In the genomic region with DNA sequence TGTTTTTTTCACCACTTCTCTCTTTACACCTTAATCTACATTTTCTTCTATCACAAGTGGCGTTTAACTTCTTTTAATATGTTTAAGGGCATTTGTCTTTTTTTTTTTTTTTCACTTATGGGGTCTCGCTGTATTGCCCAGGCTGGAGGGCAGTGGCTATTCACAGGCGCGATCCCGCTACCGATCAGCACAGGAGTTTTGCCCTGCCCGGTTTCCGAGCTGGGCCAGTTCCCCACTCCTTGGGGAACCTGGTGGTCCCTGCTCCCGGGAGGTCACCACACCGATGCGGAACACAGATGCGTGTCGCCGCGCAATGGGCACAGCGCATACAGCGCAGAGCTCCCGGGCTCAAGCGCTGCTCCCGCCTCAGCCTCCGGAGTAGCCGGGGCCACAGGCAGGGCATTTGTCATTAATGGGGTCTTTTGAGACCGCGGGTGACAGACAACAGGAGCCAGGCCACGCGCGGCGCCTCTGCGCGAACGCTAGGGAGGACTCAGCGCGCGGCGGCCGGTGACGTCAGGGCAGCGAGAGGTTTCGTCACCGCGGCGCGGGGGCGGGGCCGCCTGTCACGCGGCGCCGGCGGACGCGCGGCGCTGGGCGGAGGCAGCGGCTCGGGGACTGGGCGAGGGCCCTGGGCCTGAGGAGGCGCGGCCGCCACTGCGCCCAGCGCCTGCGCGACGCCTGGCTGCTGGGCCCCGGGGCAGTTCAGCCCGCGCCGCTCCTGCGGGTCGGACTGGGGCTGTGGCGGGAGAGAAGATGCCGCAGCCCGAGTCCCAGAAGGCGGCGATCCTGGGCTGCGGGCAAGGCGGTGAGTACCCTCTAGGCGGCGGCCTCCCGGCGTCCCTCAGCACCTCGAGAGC, we compare ENCODE assay signal across 8 cellular contexts. TPM values are rescaled to one million over a fixed set of nuclear protein-coding genes. Genes with fewer than 3 reads are reported as not detected.
DNase-seq lines count a peak whose midpoint lies in the region; ATAC-seq and TF ChIP-seq lines count a peak whose summit lies in the region.

A gene (plus strand): TSS at position 598 of the 860 bp plus-strand sequence. CDS start 68,554 bp downstream, outside the sequence.

- peak within 1 kb of the TSS; percentile 74 to 97 for H3K27ac ChIP-seq in lung (ENCODE audit: low read depth in 1 of 2, low read length in 1 of 2)

- TF ChIP-seq CTCF in BJ (IDR thresholded peaks at IDR 0.05; ENCODE audit: insufficient read depth, low read depth, low read length) (no peak), lung (IDR thresholded peaks at IDR 0.05; ENCODE audit: control extremely low read depth, extremely low read depth) (no peak)

- H3K36me3 Mint-ChIP-seq in activated CD8-positive, alpha-beta T cell treated with anti-CD3 and anti-CD28 coated beads, Interleukin-2, amount 10 ng/mL, durations not matched to agents 7 days and 5 days (ENCODE audit: low read depth) = peaks cover 26% of the 10 kb centered on the region

- H3K27me3 ChIP-seq in BJ (ENCODE audit: control insufficient read depth, insufficient read depth, low read length) (no peaks in the 10 kb centered on the region), lung (ENCODE audit: control insufficient read depth, insufficient read depth) (no peaks in the 10 kb centered on the region)

- H3K9me3 ChIP-seq in lung (ENCODE audit: control insufficient read depth in 2 of 2, insufficient read depth in 1 of 2, low read length in 1 of 2) = no peaks in the 10 kb centered on the region

- peaks cover 3 to 11% of the 10 kb centered on the region in 2 donors for H3K4me1 ChIP-seq in lung (ENCODE audit: control insufficient read depth in 2 of 2, insufficient read depth in 2 of 2, low read length in 2 of 2)

- ATAC-seq in GM19043 (IDR thresholded peaks at IDR 0.05; ENCODE audit: low read depth, unreplicated experiment) (peak; percentile 96), HG03354 (IDR thresholded peaks at IDR 0.05; ENCODE audit: poor library complexity, severe bottlenecking, unreplicated experiment) (peak; percentile 97), lung (ENCODE audit: insufficient read depth, low FRiP score) (peak; percentile 98)
- ATAC-seq in activated CD8-positive, alpha-beta T cell treated with anti-CD3 and anti-CD28 coated beads, Interleukin-2, amount 10 ng/mL, durations not matched to agents 7 days and 5 days = peak; percentile 95

- POLR2A ChIA-PET in BJ (lab: Charles Lee) = no interaction called here
- POLR2A ChIA-PET in activated CD8-positive, alpha-beta T cell treated with anti-CD3 and anti-CD28 coated beads, Interleukin-2, amount 10 ng/mL, durations not matched to agents 7 days and 5 days (lab: Charles Lee) = no interaction called here

- WGBS in lung, 2 donors = 4 to 9% methylated on average over 36 to 84 of the region's 84 CpGs

- peaks cover 3% of the 10 kb centered on the region for H3K36me3 ChIP-seq in BJ (ENCODE audit: control insufficient read depth, insufficient read depth, low read length)
- H3K36me3 ChIP-seq in lung (ENCODE audit: control insufficient read depth in 2 of 2, insufficient read depth in 2 of 2, low read length in 2 of 2) = peaks cover 0 to 2% of the 10 kb centered on the region in 2 donors

- H3K9me3 Mint-ChIP-seq in activated CD8-positive, alpha-beta T cell treated with anti-CD3 and anti-CD28 coated beads, Interleukin-2, amount 10 ng/mL, durations not matched to agents 7 days and 5 days (ENCODE audit: insufficient read depth) = no peaks in the 10 kb centered on the region

- H3K4me1 Mint-ChIP-seq in activated CD8-positive, alpha-beta T cell treated with anti-CD3 and anti-CD28 coated beads, Interleukin-2, amount 10 ng/mL, durations not matched to agents 7 days and 5 days (ENCODE audit: low read depth) = peaks cover 42% of the 10 kb centered on the region

- H3K4me3 ChIP-seq in BJ (ENCODE audit: low read depth, low read length) (peak within 1 kb of the TSS; percentile 73), lung (peak within 1 kb of the TSS; percentile 92)

- peak within 1 kb of the TSS; percentile 84 for H3K4me3 Mint-ChIP-seq in activated CD8-positive, alpha-beta T cell treated with anti-CD3 and anti-CD28 coated beads, Interleukin-2, amount 10 ng/mL, durations not matched to agents 7 days and 5 days

- CTCF ChIA-PET in BJ (lab: Yijun Ruan, JAX) = interaction anchor here (1.0 to 1.3 kb wide), 2 partner anchors 13 to 16 kb away, joined by 4 read pairs; no protein-coding TSS in a partner anchor
- CTCF ChIA-PET in activated CD8-positive, alpha-beta T cell treated with anti-CD3 and anti-CD28 coated beads, Interleukin-2, amount 10 ng/mL, durations not matched to agents 7 days and 5 days (lab: Charles Lee) = interaction anchor here (0.8 to 1.5 kb wide), 2 partner anchors 21 to 121 kb away, joined by 3 to 4 read pairs; no protein-coding TSS in a partner anchor

- DNase-seq in BJ (ENCODE audit: low read depth) = peak; percentile 20
- DNase-seq in NCI-H69 (lab: John Stamatoyannopoulos, UW) = peak; percentile 95
- DNase-seq in activated CD8-positive, alpha-beta T cell treated with anti-CD3 and anti-CD28 coated beads, Interleukin-2, amount 10 ng/mL, durations not matched to agents 7 days and 5 days = peak; percentile 87
- peak; percentile 90 for DNase-seq in ecto neural progenitor cell (ENCODE audit: low spot score)
- DNase-seq in lung (ENCODE audit: low spot score) = peak; percentile 79
- DNase-seq in stimulated activated CD4-positive, alpha-beta T cell treated with anti-CD3 and anti-CD28 coated beads, TNF-alpha, amount 100 ng/mL, for 24 hours (ENCODE audit: low read depth in 3 of 3) = peak; percentile 70 to 83 (median 75)

- H3K27ac Mint-ChIP-seq in activated CD8-positive, alpha-beta T cell treated with anti-CD3 and anti-CD28 coated beads, Interleukin-2, amount 10 ng/mL, durations not matched to agents 7 days and 5 days = peak within 1 kb of the TSS; percentile 88

- H3K27me3 Mint-ChIP-seq in activated CD8-positive, alpha-beta T cell treated with anti-CD3 and anti-CD28 coated beads, Interleukin-2, amount 10 ng/mL, durations not matched to agents 7 days and 5 days (ENCODE audit: low read depth) = peaks cover 13% of the 10 kb centered on the region

RNA-seq across cellular contexts. Expression of the gene that starts here (rescaled TPM):
- 18.7 and 28.8 TPM in 2 replicates for polyA plus RNA-seq in BJ (2011; rRNA removed)
- polyA minus RNA-seq in BJ (2011; rRNA and poly(A)+ RNA removed) = 7.7 and 9.3 TPM in 2 replicates
- total RNA-seq in activated CD8-positive, alpha-beta T cell treated with anti-CD3 and anti-CD28 coated beads, Interleukin-2, amount 10 ng/mL, durations not matched to agents 7 days and 5 days = 10 to 100 TPM; 18.4 to 20.3 TPM
- 10 to 100 TPM; 41.9 to 64.2 TPM for total RNA-seq in lung
- 10 to 100 TPM; 22.7 to 29.0 TPM for polyA plus RNA-seq in lung

Comparison
In these comparisons a context has a peak if more than half of its experiments do, and no peak if none do; other contexts are left out.
1. Peak in every context shown above with its lines: DNase-seq, ATAC-seq, H3K4me3 ChIP-seq and H3K27ac ChIP-seq.
2. DNase-seq: peak in every context shown above with its lines; median percentile 95 in NCI-H69; 90 in ecto neural progenitor cell; 87 in activated CD8-positive, alpha-beta T cell treated with anti-CD3 and anti-CD28 coated beads, Interleukin-2, amount 10 ng/mL, durations not matched to agents 7 days and 5 days; 79 in lung; 75 in stimulated activated CD4-positive, alpha-beta T cell treated with anti-CD3 and anti-CD28 coated beads, TNF-alpha, amount 100 ng/mL, for 24 hours; 20 in BJ.